Comparison of ENCODE assay signal across 20 cellular contexts in genomic region chr10:131674130-131674529, GRCh38.
A peak's percentile ranks its signal among the peaks of the same experiment; 100 is the strongest.
DNase-seq lines count a peak whose midpoint lies in the region; ATAC-seq, FAIRE-seq and TF ChIP-seq lines count a peak whose summit lies in the region.
"Had no signal": no experiment of that assay in that cellular context is flagged by ENCODE, and none has a peak within 500 bp of the region (broad histone marks: within the 10 kb centered on the region; RNA-seq: fewer than 3 reads in every experiment).

No MANE protein-coding gene starts in this region.

- no peak overlapping the region for H2BK120ac ChIP-seq in trophoblast cell (ENCODE audit: insufficient read depth, low read length, poor library complexity)

- no peak for TF ChIP-seq POLR2A in A549 (IDR thresholded peaks at IDR 0.05; ENCODE audit: low read length)

- no peak overlapping the region for H3K4ac ChIP-seq in trophoblast cell (ENCODE audit: low read depth, low read length)

- H3K27ac Mint-ChIP-seq in WTC11 (no peak overlapping the region), mesothelial cell of epicardium (no peak overlapping the region)
- H3K27ac Mint-ChIP-seq: B cell; CD4-positive, CD25-positive, alpha-beta regulatory T cell; CD8-positive, alpha-beta memory T cell had no signal

- no peaks in the 10 kb centered on the region for H3K79me1 ChIP-seq in trophoblast cell (ENCODE audit: low read length)

- no peak overlapping the region for H3K4me3 Mint-ChIP-seq in WTC11
- no peak overlapping the region for H3K4me3 Mint-ChIP-seq in mesothelial cell of epicardium
- H3K4me3 Mint-ChIP-seq: B cell; CD4-positive, CD25-positive, alpha-beta regulatory T cell; CD8-positive, alpha-beta memory T cell had no signal

- H3K27me3 Mint-ChIP-seq in WTC11 (ENCODE audit: low read depth), result peaks cover 25% of the 10 kb centered on the region
- H3K27me3 Mint-ChIP-seq in mesothelial cell of epicardium (ENCODE audit: low read depth), result peaks cover 26% of the 10 kb centered on the region
- H3K27me3 Mint-ChIP-seq: B cell had no signal

- H3K27me3 ChIP-seq in osteoblast (ENCODE audit: insufficient read depth, low read length) (no peaks in the 10 kb centered on the region), trophoblast cell (ENCODE audit: insufficient read depth, low read length) (no peaks in the 10 kb centered on the region), right atrium auricular region (no peaks in the 10 kb centered on the region)

- no peak overlapping the region for H2AK5ac ChIP-seq in trophoblast cell (ENCODE audit: low read length)

- H2AFZ ChIP-seq in osteoblast (ENCODE audit: low read length) (no peak overlapping the region), trophoblast cell (ENCODE audit: insufficient read depth, low read length, poor library complexity) (no peak overlapping the region)

- FAIRE-seq in A549 (lab: Jason Lieb, UNC), result no peak
- no peak for FAIRE-seq in kidney (lab: Jason Lieb, UNC)
- FAIRE-seq: GM12878 had no signal

- intact Hi-C loops in kidney (cut with DNase I), result no loop called here

- no peak overlapping the region for H3K23ac ChIP-seq in trophoblast cell (ENCODE audit: low read length)

- ATAC-seq in A549 (no peak), WTC11 (no peak)
- ATAC-seq: GM12878 had no signal

- H3K18ac ChIP-seq in trophoblast cell (ENCODE audit: low read length), result no peak overlapping the region

- no peak overlapping the region for H2BK5ac ChIP-seq in trophoblast cell (ENCODE audit: low read depth, low read length, poor library complexity)

- H3K79me2 ChIP-seq in osteoblast (ENCODE audit: insufficient read depth, low read length), result no peaks in the 10 kb centered on the region
- H3K79me2 ChIP-seq in trophoblast cell (ENCODE audit: control insufficient read depth, insufficient read depth, low read length, poor library complexity), result no peaks in the 10 kb centered on the region

- no peak for TF ChIP-seq EP300 in A549 (IDR thresholded peaks at IDR 0.05)

- peaks cover 15% of the 10 kb centered on the region for H3K36me3 Mint-ChIP-seq in WTC11
- H3K36me3 Mint-ChIP-seq in mesothelial cell of epicardium, result no peaks in the 10 kb centered on the region
- H3K36me3 Mint-ChIP-seq: CD4-positive, CD25-positive, alpha-beta regulatory T cell; CD8-positive, alpha-beta memory T cell had no signal

- H3K9ac ChIP-seq in kidney (ENCODE audit: low read length in 2 of 2), result no peak overlapping the region
- H3K9ac ChIP-seq in trophoblast cell (ENCODE audit: low read length), result no peak overlapping the region
- H3K9ac ChIP-seq: BLaER1 treated with 17β-estradiol and CSF1 and Interleukin-3, amounts not matched to agents 10 nM and 100 nM had no signal

- no peak for TF ChIP-seq CTCF in A549 (IDR thresholded peaks at IDR 0.05)
- no peak for TF ChIP-seq CTCF in WTC11 (IDR thresholded peaks at IDR 0.05)
- no peak for TF ChIP-seq CTCF in kidney (IDR thresholded peaks at IDR 0.05; ENCODE audit: borderline replicate concordance, extremely low read depth, insufficient read depth)
- TF ChIP-seq CTCF in osteoblast (IDR thresholded peaks at IDR 0.05; ENCODE audit: extremely low read depth, low read depth, low read length), result no peak
- TF ChIP-seq CTCF in right atrium auricular region (IDR thresholded peaks at IDR 0.05), result no peak
- TF ChIP-seq CTCF in mesothelial cell of epicardium (IDR thresholded peaks at IDR 0.05; ENCODE audit: unreplicated experiment), result no peak

- POLR2A ChIA-PET in A549 (lab: Yijun Ruan, JAX), result no interaction called here
- POLR2A ChIA-PET in WTC11 (lab: Charles Lee), result no interaction called here

- H3K4me1 ChIP-seq in A549, result no peaks in the 10 kb centered on the region
- no peaks in the 10 kb centered on the region for H3K4me1 ChIP-seq in kidney (ENCODE audit: control insufficient read depth in 1 of 2, insufficient read depth in 1 of 2, low read depth in 1 of 2, low read length in 2 of 2)
- no peaks in the 10 kb centered on the region for H3K4me1 ChIP-seq in osteoblast (ENCODE audit: insufficient read depth, low read length)
- H3K4me1 ChIP-seq in trophoblast cell (ENCODE audit: control insufficient read depth in 1 of 2, insufficient read depth in 2 of 2, low read length in 2 of 2), result peaks cover 0 to 4% of the 10 kb centered on the region in 2 experiments
- no peaks in the 10 kb centered on the region for H3K4me1 ChIP-seq in right atrium auricular region
- H3K4me1 ChIP-seq: HAP-1 had no signal

- CTCF ChIA-PET in A549 (lab: Yijun Ruan, JAX) (no interaction called here), WTC11 (lab: Charles Lee) (interaction anchor here (2.2 kb wide), 1 partner anchor 220 kb away, joined by 5 read pairs; no protein-coding TSS in a partner anchor)

- no peak overlapping the region for H2BK12ac ChIP-seq in trophoblast cell (ENCODE audit: low read length)

- H3K4me1 Mint-ChIP-seq in WTC11, result peaks cover 34% of the 10 kb centered on the region
- H3K4me1 Mint-ChIP-seq in mesothelial cell of epicardium, result peaks cover 2% of the 10 kb centered on the region
- H3K4me1 Mint-ChIP-seq: B cell; CD4-positive, CD25-positive, alpha-beta regulatory T cell; CD8-positive, alpha-beta memory T cell had no signal

- H3K9me3 Mint-ChIP-seq in WTC11 (peaks cover 35% of the 10 kb centered on the region), mesothelial cell of epicardium (peaks cover 12% of the 10 kb centered on the region)

- no peaks in the 10 kb centered on the region for H4K20me1 ChIP-seq in osteoblast (ENCODE audit: insufficient read depth, low read length)
- H4K20me1 ChIP-seq: BLaER1 treated with 17β-estradiol and CSF1 and Interleukin-3, amounts not matched to agents 10 nM and 100 nM had no signal

- DNase-seq in A549 (ENCODE audit: low read depth in 1 of 2, low spot score in 1 of 2), result no peak
- peak; percentile 1 for DNase-seq in WTC11 (ENCODE audit: low spot score)
- peak; percentile 42 for DNase-seq in kidney
- peak; percentile 58 for DNase-seq in osteoblast (ENCODE audit: insufficient read length, low spot score, missing footprints)
- DNase-seq in trophoblast cell, result no peak
- no peak for DNase-seq in NCI-H510A (lab: John Stamatoyannopoulos, UW)
- DNase-seq in right atrium auricular region (ENCODE audit: low spot score), result no peak
- no peak for DNase-seq in mesothelial cell of epicardium (ENCODE audit: low spot score in 2 of 2, unreplicated experiment in 2 of 2)
- DNase-seq: CD4-positive, CD25-positive, alpha-beta regulatory T cell; CD8-positive, alpha-beta memory T cell; COR-L47; DMS 273 treated with DMSO at 0.1 percent for 48 hours; DMS53; DND-41; EL had no signal

- no peak overlapping the region for H3K4me3 ChIP-seq in A549
- H3K4me3 ChIP-seq in kidney (ENCODE audit: low read length in 2 of 2), result no peak overlapping the region
- no peak overlapping the region for H3K4me3 ChIP-seq in osteoblast (ENCODE audit: insufficient read depth, low read length)
- no peak overlapping the region for H3K4me3 ChIP-seq in trophoblast cell (ENCODE audit: low read depth, low read length)
- H3K4me3 ChIP-seq in right atrium auricular region, result no peak overlapping the region
- H3K4me3 ChIP-seq: BLaER1 treated with 17β-estradiol and CSF1 and Interleukin-3, amounts not matched to agents 10 nM and 100 nM; GM12878; HAP-1 had no signal

- no peak for TF ChIP-seq RAD21 in A549 (conservative IDR thresholded peaks at IDR 0.05 in 1 of 2, IDR thresholded peaks at IDR 0.05 in 1 of 2)

- H4K91ac ChIP-seq in trophoblast cell (ENCODE audit: low read depth, low read length), result no peak overlapping the region

- H3K4me2 ChIP-seq in A549 (no peak overlapping the region), osteoblast (ENCODE audit: insufficient read depth, low read length) (no peak overlapping the region), trophoblast cell (ENCODE audit: low read length) (no peak overlapping the region)
- H3K4me2 ChIP-seq: BLaER1 treated with 17β-estradiol and CSF1 and Interleukin-3, amounts not matched to agents 10 nM and 100 nM had no signal

- no peak overlapping the region for H4K12ac ChIP-seq in trophoblast cell (ENCODE audit: low read depth, low read length)

- H4K8ac ChIP-seq in trophoblast cell (ENCODE audit: low read depth, low read length), result no peak overlapping the region

- peaks cover 5% of the 10 kb centered on the region; the same call in 1 of the 3 replicates for H3K9me3 ChIP-seq in A549
- H3K9me3 ChIP-seq in kidney (ENCODE audit: control insufficient read depth in 1 of 2, low read length in 2 of 2), result peaks cover 0 to 12% of the 10 kb centered on the region in 2 donors
- H3K9me3 ChIP-seq in osteoblast (ENCODE audit: low read depth, low read length), result peaks cover 3% of the 10 kb centered on the region
- peaks cover 17% of the 10 kb centered on the region for H3K9me3 ChIP-seq in trophoblast cell (ENCODE audit: insufficient read depth, low read depth, low read length)
- H3K9me3 ChIP-seq in right atrium auricular region, result peaks cover 0 to 7% of the 10 kb centered on the region in 2 donors
- H3K9me3 ChIP-seq: HAP-1 had no signal

- H3K36me3 ChIP-seq in kidney (ENCODE audit: control insufficient read depth in 1 of 2, insufficient read depth in 2 of 2, low read length in 2 of 2) (no peaks in the 10 kb centered on the region), osteoblast (ENCODE audit: insufficient read depth, low read length) (no peaks in the 10 kb centered on the region), trophoblast cell (ENCODE audit: control insufficient read depth in 1 of 2, insufficient read depth in 2 of 2, low read length in 2 of 2) (no peaks in the 10 kb centered on the region), right atrium auricular region (no peaks in the 10 kb centered on the region)
- H3K36me3 ChIP-seq: HAP-1 had no signal

- H3K14ac ChIP-seq in trophoblast cell (ENCODE audit: low read length), result no peak overlapping the region

- 13% methylated on average over 9 of the region's 9 CpGs for WGBS in A549 (ENCODE audit: missing lambda C conversion rate)
- WGBS in trophoblast cell (ENCODE audit: extremely low coverage, insufficient coverage, insufficient read length), result no CpG with 5 or more reads among the region's 9 CpGs

- H3K27ac ChIP-seq in A549 (no peak overlapping the region), kidney (ENCODE audit: low read depth in 2 of 2, low read length in 2 of 2) (no peak overlapping the region), osteoblast (ENCODE audit: low read depth, low read length) (no peak overlapping the region), trophoblast cell (ENCODE audit: low read depth, low read length) (no peak overlapping the region), right atrium auricular region (no peak overlapping the region)
- H3K27ac ChIP-seq: 22Rv1; BLaER1 treated with 17β-estradiol and CSF1 and Interleukin-3, amounts not matched to agents 10 nM and 100 nM had no signal

TF ChIP-seq in WTC11, 78 proteins besides CTCF, POLR2A, EP300 and RAD21 (continues in another document):
- TF ChIP-seq IRF2 (CRISPR knock-in tag; IDR thresholded peaks at IDR 0.05; ENCODE audit: borderline replicate concordance, low read depth) (no peak), FOXP1 (CRISPR knock-in tag; IDR thresholded peaks at IDR 0.05; ENCODE audit: borderline replicate concordance) (no peak), MYBL2 (CRISPR knock-in tag; IDR thresholded peaks at IDR 0.05) (no peak), ZBTB21 (CRISPR knock-in tag; IDR thresholded peaks at IDR 0.05; ENCODE audit: borderline replicate concordance) (no peak), ZNF263 (CRISPR knock-in tag; IDR thresholded peaks at IDR 0.05; ENCODE audit: low read depth) (no peak)

Comparison
In these comparisons a context has a peak if more than half of its experiments do, and no peak if none do; other contexts are left out.
1. DNase-seq: peak in WTC11 (single experiment), kidney (single experiment) and osteoblast (single experiment); none in A549 (0 of 2), trophoblast cell (0 of 2), NCI-H510A (single experiment), right atrium auricular region (single experiment) and mesothelial cell of epicardium (0 of 2).
2. Of the 8 proteins assayed by ChIP-seq in both WTC11 and A549: peak only in WTC11: none; only in A549: USF2; in both: none; in neither: 7.